Comparison of ENCODE assay signal across 8 cellular contexts in genomic region chr20:31717478-31717946, GRCh38. TPM values are rescaled to one million over a fixed set of nuclear protein-coding genes. Genes with fewer than 3 reads are reported as not detected.
A peak's percentile ranks its signal among the peaks of the same experiment; 100 is the strongest.
DNase-seq lines count a peak whose midpoint lies in the region; ATAC-seq and TF ChIP-seq lines count a peak whose summit lies in the region.
"Had no signal": no experiment of that assay in that cellular context is flagged by ENCODE, and none has a peak within 500 bp of the region (broad histone marks: within the 10 kb centered on the region; RNA-seq: fewer than 3 reads in every experiment).

No MANE protein-coding gene starts in this region.

- no peak for TF ChIP-seq CTCF in adrenal gland (IDR thresholded peaks at IDR 0.05)

- H3K36me3 Mint-ChIP-seq in natural killer cell treated with Interleukin-12 subunit alpha and Interleukin-12 subunit beta and Interleukin-15 and Interleukin-18, amount 100 ng/mL, for 72 hours = peaks cover 83% of the 10 kb centered on the region

- no peak for TF ChIP-seq POLR2A in adrenal gland (IDR thresholded peaks at IDR 0.05)

- H3K9me3 ChIP-seq in adrenal gland (replicated peaks in 1 of 3) = no peaks in the 10 kb centered on the region

- H3K27ac ChIP-seq in adrenal gland = peak overlapping the region in 4 of 5 donors; percentile 14 to 99 (median 24)
- H3K27ac ChIP-seq: SK-N-MC had no signal

- DNase-seq in adrenal gland = no peak
- DNase-seq in natural killer cell treated with Interleukin-12 subunit alpha and Interleukin-12 subunit beta and Interleukin-15 and Interleukin-18, amount 100 ng/mL, for 72 hours (ENCODE audit: low spot score) = no peak
- no peak for DNase-seq in Kasumi-1 (lab: John Stamatoyannopoulos, UW)

- H3K4me1 ChIP-seq in adrenal gland (replicated peaks in 1 of 2) = peaks cover 65 to 93% of the 10 kb centered on the region in 2 donors

- no peaks in the 10 kb centered on the region for H3K27me3 Mint-ChIP-seq in natural killer cell treated with Interleukin-12 subunit alpha and Interleukin-12 subunit beta and Interleukin-15 and Interleukin-18, amount 100 ng/mL, for 72 hours

- peak overlapping the region; percentile 98 for H3K4me3 Mint-ChIP-seq in natural killer cell treated with Interleukin-12 subunit alpha and Interleukin-12 subunit beta and Interleukin-15 and Interleukin-18, amount 100 ng/mL, for 72 hours

- H3K4me1 Mint-ChIP-seq in natural killer cell treated with Interleukin-12 subunit alpha and Interleukin-12 subunit beta and Interleukin-15 and Interleukin-18, amount 100 ng/mL, for 72 hours (ENCODE audit: low read depth in 2 of 2) = peaks cover 54 to 78% of the 10 kb centered on the region in 2 donors

- intact Hi-C loops in adrenal gland (cut with DNase I) = no loop called here

- peak; percentile 48 for ATAC-seq in GM19023 (IDR thresholded peaks at IDR 0.05; ENCODE audit: unreplicated experiment)
- ATAC-seq in HG03060 (IDR thresholded peaks at IDR 0.05; ENCODE audit: low read depth, unreplicated experiment) = peak; percentile 32
- ATAC-seq in natural killer cell treated with Interleukin-12 subunit alpha and Interleukin-12 subunit beta and Interleukin-15 and Interleukin-18, amount 100 ng/mL, for 72 hours = peak; percentile 77 to 81
- ATAC-seq in GM21526 (IDR thresholded peaks at IDR 0.05; ENCODE audit: low FRiP score, unreplicated experiment) = no peak
- ATAC-seq in HG03571 (IDR thresholded peaks at IDR 0.05; ENCODE audit: unreplicated experiment) = no peak

- H3K9me3 Mint-ChIP-seq in natural killer cell treated with Interleukin-12 subunit alpha and Interleukin-12 subunit beta and Interleukin-15 and Interleukin-18, amount 100 ng/mL, for 72 hours = peaks cover 3% of the 10 kb centered on the region

- peak overlapping the region; percentile 86 to 99 for H3K27ac Mint-ChIP-seq in natural killer cell treated with Interleukin-12 subunit alpha and Interleukin-12 subunit beta and Interleukin-15 and Interleukin-18, amount 100 ng/mL, for 72 hours

- H3K27me3 ChIP-seq in adrenal gland = no peaks in the 10 kb centered on the region

- peaks cover 0 to 17% of the 10 kb centered on the region in 2 donors for H3K36me3 ChIP-seq in adrenal gland (replicated peaks in 1 of 2)

- H3K4me3 ChIP-seq in adrenal gland = peak overlapping the region in 1 of 4 donors; percentile 23
- H3K4me3 ChIP-seq: SK-N-MC had no signal

- 76 to 81% (median 79%) methylated on average over 3 of the region's 3 CpGs for WGBS in adrenal gland, 4 donors

RNA-seq across cellular contexts. Expression of gene BCL2L1, which starts 5.2 kb away (rescaled TPM):
- total RNA-seq in adrenal gland = 100 to 1,000 TPM in 2 of 8 donors, 10 to 100 TPM in 6; 53.8 to 143 (median 84.6) TPM
- polyA plus RNA-seq in adrenal gland = 10 to 100 TPM; 40.2 to 67.9 (median 40.8) TPM
- 100 to 1,000 TPM; 140 to 325 TPM for total RNA-seq in natural killer cell treated with Interleukin-12 subunit alpha and Interleukin-12 subunit beta and Interleukin-15 and Interleukin-18, amount 100 ng/mL, for 72 hours

RNA-seq across cellular contexts. Expression of gene TPX2, which starts 21.6 kb away (rescaled TPM):
- total RNA-seq in adrenal gland = 1 to 10 TPM; 2.1 to 3.4 (median 2.5) TPM
- 1 to 10 TPM in 1 of 3 donors, under 1 TPM in 2; 0.40 to 3.7 (median 0.57) TPM for polyA plus RNA-seq in adrenal gland
- total RNA-seq in natural killer cell treated with Interleukin-12 subunit alpha and Interleukin-12 subunit beta and Interleukin-15 and Interleukin-18, amount 100 ng/mL, for 72 hours = 100 to 1,000 TPM in 1 of 2 donors, 10 to 100 TPM in 1; 51.8 to 102 TPM

Comparison
In these comparisons a context has a peak if more than half of its experiments do, and no peak if none do; other contexts are left out.
1. ATAC-seq: peak in GM19023 (single experiment), HG03060 (single experiment) and natural killer cell treated with Interleukin-12 subunit alpha and Interleukin-12 subunit beta and Interleukin-15 and Interleukin-18, amount 100 ng/mL, for 72 hours (2 of 2); none in GM21526 (single experiment) and HG03571 (single experiment).
2. RNA of gene TPX2, which starts 21.6 kb away (total RNA-seq): 51.8 to 102 TPM in natural killer cell treated with Interleukin-12 subunit alpha and Interleukin-12 subunit beta and Interleukin-15 and Interleukin-18, amount 100 ng/mL, for 72 hours; 2.1 to 3.4 TPM in adrenal gland; every median in the first group is over 10 times any median in the second.